ENCODE assay signal across 7 cellular contexts in the genomic region with DNA sequence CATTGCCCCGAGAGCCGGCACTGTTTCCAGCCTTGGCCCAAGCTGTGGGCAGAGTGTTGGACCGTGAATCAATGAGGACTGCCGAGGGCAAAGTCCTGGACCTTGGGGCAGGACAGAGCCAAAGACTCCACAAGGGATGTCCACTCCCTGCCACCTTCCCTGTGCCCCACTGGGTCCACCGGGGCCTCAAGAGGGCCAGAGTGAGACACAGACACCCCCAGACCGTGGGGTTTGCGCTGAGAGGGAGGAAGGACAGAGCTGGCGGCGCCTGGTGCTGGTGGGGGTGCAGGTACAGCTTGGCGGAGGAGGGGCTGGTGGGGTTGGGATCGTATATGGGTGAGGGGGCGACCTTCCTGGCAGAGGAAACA. TPM values are rescaled to one million over a fixed set of nuclear protein-coding genes. Genes with fewer than 3 reads are reported as not detected.
DNase-seq lines count a peak whose midpoint lies in the region; ATAC-seq, FAIRE-seq and TF ChIP-seq lines count a peak whose summit lies in the region.

No MANE protein-coding gene starts in this region.

- H3K4me2 ChIP-seq in IMR-90 (ENCODE audit: low read depth, low read length) (peak overlapping the region; percentile 84), astrocyte (ENCODE audit: low read length) (peak overlapping the region; percentile 95)

- dilution Hi-C loops in IMR-90 (cut with HindIII; ENCODE audit: low sequenced_read_pairs, unreplicated experiment), result no loop called here

- in situ Hi-C loops in IMR-90 (cut with MboI; ENCODE audit: low sequenced_read_pairs), result no loop called here

- H3K56ac ChIP-seq in IMR-90 (ENCODE audit: extremely low read depth, insufficient read depth, low read length), result no peak overlapping the region

- peak overlapping the region; percentile 79 to 83 for H4K8ac ChIP-seq in IMR-90 (ENCODE audit: low read depth in 2 of 2, low read length in 2 of 2)

- peaks cover 4% of the 10 kb centered on the region; the same call in 1 of the 2 replicates for H4K20me1 ChIP-seq in IMR-90 (ENCODE audit: insufficient read depth, low read length)
- no peaks in the 10 kb centered on the region for H4K20me1 ChIP-seq in astrocyte (ENCODE audit: insufficient read depth, low read length)

- H3K9me1 ChIP-seq in IMR-90 (ENCODE audit: insufficient read depth, low read length), result no peaks in the 10 kb centered on the region

- peak overlapping the region; percentile 41 for H3K27ac Mint-ChIP-seq in astrocyte (ENCODE audit: unreplicated experiment)

- peak overlapping the region; percentile 15; the same call in 1 of the 2 replicates for H4K91ac ChIP-seq in IMR-90 (ENCODE audit: insufficient read depth, low read depth, low read length)

- H3K9ac ChIP-seq in IMR-90 (ENCODE audit: low read depth, low read length), result peak overlapping the region; percentile 52; the same call in 1 of the 2 replicates
- H3K9ac ChIP-seq in astrocyte (ENCODE audit: low read length), result peak overlapping the region; percentile 73

- TF ChIP-seq CTCF in IMR-90 (conservative IDR thresholded peaks at IDR 0.05; ENCODE audit: low read depth, low read length), result no peak
- no peak for TF ChIP-seq CTCF in astrocyte (IDR thresholded peaks at IDR 0.05; ENCODE audit: insufficient read depth, low read depth, low read length)
- TF ChIP-seq CTCF in kidney epithelial cell (IDR thresholded peaks at IDR 0.05; ENCODE audit: insufficient read depth, low read length, poor library complexity, severe bottlenecking), result no peak

- H3K79me1 ChIP-seq in IMR-90 (ENCODE audit: low read depth in 1 of 2, low read length in 2 of 2), result no peaks in the 10 kb centered on the region; a peak in 1 of 4 replicates

- H2BK15ac ChIP-seq in IMR-90 (ENCODE audit: low read depth, low read length), result no peak overlapping the region

- H3K27me3 ChIP-seq in IMR-90 (ENCODE audit: control insufficient read depth, insufficient read depth, low read length), result no peaks in the 10 kb centered on the region
- peaks cover 13% of the 10 kb centered on the region for H3K27me3 ChIP-seq in astrocyte (ENCODE audit: insufficient read depth, low read length)
- peaks cover 5% of the 10 kb centered on the region for H3K27me3 ChIP-seq in kidney epithelial cell (ENCODE audit: control insufficient read depth, insufficient read depth, low read length)

- no peak for ATAC-seq in IMR-90 (ENCODE audit: low read depth)

- peaks cover 8% of the 10 kb centered on the region for H3K27me3 Mint-ChIP-seq in astrocyte (ENCODE audit: low read depth, unreplicated experiment)

- H2AK5ac ChIP-seq in IMR-90 (ENCODE audit: low read depth, low read length), result peak overlapping the region; percentile 35; the same call in 1 of the 2 replicates

- TF ChIP-seq POLR2A in IMR-90 (IDR thresholded peaks at IDR 0.05; ENCODE audit: low read depth, low read length), result no peak

- H3K4me3 Mint-ChIP-seq in astrocyte (ENCODE audit: unreplicated experiment), result peak overlapping the region; percentile 71

- no peak for TF ChIP-seq RAD21 in IMR-90 (IDR thresholded peaks at IDR 0.05; ENCODE audit: low read length)

- H3K18ac ChIP-seq in IMR-90 (ENCODE audit: low read depth, low read length), result no peak overlapping the region; the same call in 1 of the 2 replicates

- peak overlapping the region; percentile 26 for H2BK5ac ChIP-seq in IMR-90 (ENCODE audit: low read depth, low read length, poor library complexity, severe bottlenecking)

- H3K9me3 Mint-ChIP-seq in astrocyte (ENCODE audit: unreplicated experiment), result no peaks in the 10 kb centered on the region

- intact Hi-C loops in IMR-90 (cut with micrococcal nuclease), result no loop called here

- H4K5ac ChIP-seq in IMR-90 (ENCODE audit: low read depth, low read length), result peak overlapping the region; percentile 92

- peak overlapping the region; percentile 50 for H3K4ac ChIP-seq in IMR-90 (ENCODE audit: low read depth, low read length)

- no peaks in the 10 kb centered on the region for H3K4me1 Mint-ChIP-seq in astrocyte (ENCODE audit: low read depth, unreplicated experiment)

- H3K9me3 ChIP-seq in IMR-90 (ENCODE audit: control insufficient read depth, insufficient read depth, low read length) (no peaks in the 10 kb centered on the region), astrocyte (ENCODE audit: insufficient read depth, low read depth, low read length) (no peaks in the 10 kb centered on the region)

- H3K14ac ChIP-seq in IMR-90 (replicated peaks; ENCODE audit: low read depth, low read length), result peak overlapping the region; percentile 82

- H2AFZ ChIP-seq in IMR-90 (replicated peaks; ENCODE audit: low read length, poor library complexity) (peak overlapping the region; percentile 97), astrocyte (ENCODE audit: low read depth, low read length) (peak overlapping the region; percentile 92)

- H3K36me3 ChIP-seq in IMR-90 (ENCODE audit: control insufficient read depth, insufficient read depth, low read length) (0 out of 2 replicates have a peak, but pooled peaks cover 2% of the 10 kb centered on the region), astrocyte (ENCODE audit: insufficient read depth, low read length) (no peaks in the 10 kb centered on the region), kidney epithelial cell (ENCODE audit: control insufficient read depth, insufficient read depth, low read length) (no peaks in the 10 kb centered on the region)

- DNase-seq in IMR-90 (no peak), astrocyte (ENCODE audit: low read depth) (no peak), kidney epithelial cell (ENCODE audit: low read depth) (no peak), substantia nigra (lab: John Stamatoyannopoulos, UW) (no peak), A172 (ENCODE audit: low spot score) (no peak), hippocampal formation (lab: John Stamatoyannopoulos, UW) (no peak), activated gamma-delta T cell (lab: John Stamatoyannopoulos, UW) (no peak)

- H2BK20ac ChIP-seq in IMR-90 (ENCODE audit: low read depth, low read length), result no peak overlapping the region

- no TSS peak for BruUV-seq in IMR-90 (replicated peaks; lab: Mats Ljungman, UMichigan)

- CTCF ChIA-PET in IMR-90 (lab: Yijun Ruan, JAX), result no interaction called here

- H2AK9ac ChIP-seq in IMR-90 (replicated peaks; ENCODE audit: low read depth, low read length, poor library complexity), result peak overlapping the region; percentile 61

- no peak for FAIRE-seq in astrocyte (lab: Jason Lieb, UNC)

- H3K4me3 ChIP-seq in IMR-90 (ENCODE audit: insufficient read depth, low read depth, low read length) (peak overlapping the region; percentile 94), astrocyte (ENCODE audit: insufficient read depth, low read depth, low read length) (peak overlapping the region; percentile 58), kidney epithelial cell (ENCODE audit: low read depth, low read length) (peak overlapping the region; percentile 80)

- H3K36me3 Mint-ChIP-seq in astrocyte (ENCODE audit: low read depth, unreplicated experiment), result no peaks in the 10 kb centered on the region

- H3K27ac ChIP-seq in IMR-90 (ENCODE audit: insufficient read depth, low read length), result no peak overlapping the region
- no peak overlapping the region for H3K27ac ChIP-seq in astrocyte (ENCODE audit: low read depth, low read length)
- H3K27ac ChIP-seq in substantia nigra (ENCODE audit: low read depth, low read length, poor library complexity, severe bottlenecking), result peak overlapping the region; percentile 83

- H3K23ac ChIP-seq in IMR-90 (ENCODE audit: low read depth, low read length), result 0 out of 2 replicates have a peak overlapping the region, but pooled peaks have one; percentile 73

- WGBS in IMR-90 (ENCODE audit: extremely low coverage in 2 of 2, insufficient read length in 1 of 2), 2 experiments, result 89% methylated on average over 4 of the region's 12 CpGs; no CpG with 5 or more reads in 1 of the 2 experiments

- H3K4me1 ChIP-seq in IMR-90 (ENCODE audit: control insufficient read depth, insufficient read depth, low read length) (peaks cover 10% of the 10 kb centered on the region), astrocyte (ENCODE audit: insufficient read depth, low read length) (peaks cover 13% of the 10 kb centered on the region)

- no peak overlapping the region for H2BK120ac ChIP-seq in IMR-90 (ENCODE audit: low read depth, low read length)

- POLR2A ChIA-PET in IMR-90 (lab: Charles Lee; ENCODE audit: unreplicated experiment), result interaction anchor here (1.4 kb wide), 1 partner anchor 172 kb away, joined by 3 read pairs; a partner anchor contains a TSS

- no peaks in the 10 kb centered on the region for H3K79me2 ChIP-seq in astrocyte (ENCODE audit: insufficient read depth, low read length)

TF ChIP-seq in IMR-90, 13 proteins besides CTCF, POLR2A, EP300 and RAD21 (continues in another document):
- TF ChIP-seq RFX5 (IDR thresholded peaks at IDR 0.05; ENCODE audit: low read depth, low read length), result no peak
- TF ChIP-seq, protein P1, sequence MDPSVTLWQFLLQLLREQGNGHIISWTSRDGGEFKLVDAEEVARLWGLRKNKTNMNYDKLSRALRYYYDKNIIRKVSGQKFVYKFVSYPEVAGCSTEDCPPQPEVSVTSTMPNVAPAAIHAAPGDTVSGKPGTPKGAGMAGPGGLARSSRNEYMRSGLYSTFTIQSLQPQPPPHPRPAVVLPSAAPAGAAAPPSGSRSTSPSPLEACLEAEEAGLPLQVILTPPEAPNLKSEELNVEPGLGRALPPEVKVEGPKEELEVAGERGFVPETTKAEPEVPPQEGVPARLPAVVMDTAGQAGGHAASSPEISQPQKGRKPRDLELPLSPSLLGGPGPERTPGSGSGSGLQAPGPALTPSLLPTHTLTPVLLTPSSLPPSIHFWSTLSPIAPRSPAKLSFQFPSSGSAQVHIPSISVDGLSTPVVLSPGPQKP (IDR thresholded peaks at IDR 0.05; ENCODE audit: borderline replicate concordance, low read depth, low read length), result no peak

RNA-seq across cellular contexts. Expression of a gene that starts 11.8 kb away (rescaled TPM):
- total RNA-seq in IMR-90 (2012; rRNA removed) (1.3 and 1.4 TPM in 2 replicates), astrocyte (5.5 and 6.3 TPM in 2 replicates), kidney epithelial cell (4.6 and 4.8 TPM in 2 replicates)
- polyA plus RNA-seq in IMR-90 (2012; rRNA removed), result 3.9 and 4.3 TPM in 2 replicates
- polyA plus RNA-seq in IMR-90 (2012; cell fraction: cytosol; rRNA removed), result 2.5 and 4.0 TPM in 2 replicates
- polyA plus RNA-seq in IMR-90 (2012; cell fraction: nucleus; rRNA removed; ENCODE audit: low replicate concordance), result 12.9 and 21.9 TPM in 2 replicates
- total RNA-seq in A172 (2014; rRNA removed; shearing (Covaris generic)), result 2.7 and 3.0 TPM in 2 replicates

RNA-seq across cellular contexts. Expression of a gene that starts 22.6 kb away (rescaled TPM):
- total RNA-seq in IMR-90 (2012; rRNA removed) (not detected in 2 replicates), astrocyte (0.07 TPM in 1 of 2 replicates, not detected in the other), kidney epithelial cell (0.07 TPM in 1 of 2 replicates, not detected in the other)
- not detected in 2 replicates for polyA plus RNA-seq in IMR-90 (2012; rRNA removed)
- polyA plus RNA-seq in IMR-90 (2012; cell fraction: cytosol; rRNA removed), result 0.08 TPM in 1 of 2 replicates, not detected in the other
- 0.11 TPM in 1 of 2 replicates, not detected in the other for polyA plus RNA-seq in IMR-90 (2012; cell fraction: nucleus; rRNA removed; ENCODE audit: low replicate concordance)
- total RNA-seq in A172 (2014; rRNA removed; shearing (Covaris generic)), result 0.93 TPM in 1 of 2 replicates, not detected in the other

RNA-seq across cellular contexts. Expression of a gene that starts 43.6 kb away (rescaled TPM):
- 8.9 and 12.2 TPM in 2 replicates for total RNA-seq in IMR-90 (2012; rRNA removed)
- 25.1 and 27.7 TPM in 2 replicates for polyA plus RNA-seq in IMR-90 (2012; rRNA removed)
- 2.4 and 27.9 TPM in 2 replicates for polyA plus RNA-seq in IMR-90 (2012; cell fraction: cytosol; rRNA removed)
- 33.3 and 53.0 TPM in 2 replicates for polyA plus RNA-seq in IMR-90 (2012; cell fraction: nucleus; rRNA removed; ENCODE audit: low replicate concordance)
- total RNA-seq in astrocyte, result 58.4 and 60.6 TPM in 2 replicates
- total RNA-seq in kidney epithelial cell, result 41.4 and 42.4 TPM in 2 replicates
- 32.3 and 43.2 TPM in 2 replicates for total RNA-seq in A172 (2014; rRNA removed; shearing (Covaris generic))
